18 cellular contexts compared by ENCODE assay signal in the genomic region with DNA sequence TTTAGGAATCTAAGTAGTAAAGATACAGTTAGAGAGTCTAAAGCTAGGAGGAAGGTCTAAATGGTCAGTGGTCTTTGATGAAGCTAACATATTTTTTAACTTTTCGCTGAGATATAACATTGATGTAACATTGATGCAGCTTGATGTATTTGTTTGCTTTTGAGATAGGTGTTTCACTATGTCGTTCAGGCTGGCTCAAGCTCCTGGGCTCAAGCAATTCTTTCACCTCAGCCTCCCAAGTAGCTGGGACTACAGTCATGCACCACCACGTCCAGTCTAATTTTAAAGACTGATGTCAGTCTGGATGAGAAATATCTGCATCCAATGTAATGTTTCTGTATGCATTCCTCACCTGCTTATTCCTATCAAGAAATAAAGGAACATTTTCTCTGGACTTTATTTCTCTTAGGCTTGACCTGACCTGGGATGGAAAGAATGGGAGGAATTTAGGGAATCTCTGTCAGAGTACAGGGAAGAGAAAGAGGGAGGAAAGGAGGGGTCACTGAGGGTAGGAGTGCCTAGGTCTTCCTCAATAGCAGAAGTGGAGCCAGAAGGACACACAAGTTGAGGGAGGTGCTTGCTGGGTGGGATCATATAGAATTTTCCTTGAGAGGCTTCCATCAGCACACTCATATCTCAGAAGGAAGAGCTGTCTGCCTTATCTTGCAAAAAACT.
DNase-seq lines count a peak whose midpoint lies in the region; ATAC-seq and TF ChIP-seq lines count a peak whose summit lies in the region.
"Had no signal": no experiment of that assay in that cellular context is flagged by ENCODE, and none has a peak within 500 bp of the region (broad histone marks: within the 10 kb centered on the region; RNA-seq: fewer than 3 reads in every experiment).

No MANE protein-coding gene starts in this region.

- H3K79me1 ChIP-seq in trophoblast cell (ENCODE audit: low read length) = peaks cover 6% of the 10 kb centered on the region

- DNase-seq in ELF-1 (ENCODE audit: low read depth, low spot score) = peak; percentile 33
- DNase-seq in NT2/D1 (ENCODE audit: low read depth, low spot score) = peak; percentile 33
- peak; percentile 50 for DNase-seq in iPS-NIHi11 (ENCODE audit: low spot score)
- DNase-seq in trophoblast cell = peak in 1 of 2 donors; percentile 13
- no peak for DNase-seq in NCI-H774 (lab: John Stamatoyannopoulos, UW)
- DNase-seq in left ventricle myocardium inferior = no peak
- no peak for DNase-seq in NCI-H1417 treated with DMSO at 0.1 percent for 48 hours (lab: John Stamatoyannopoulos, UW)
- DNase-seq: CD4-positive, alpha-beta memory T cell; DMS79 treated with DMSO at 0.1 percent for 48 hours; GOT3; NCI-H1930; NCI-H446; NCI-H69; NK-92 treated with Interleukin-12 subunit alpha and Interleukin-12 subunit beta, amount 100 ng/mL, for 24 hours; OCI-M1; RPMI8226 had no signal

- H3K27me3 ChIP-seq in NT2/D1 (ENCODE audit: insufficient read depth, insufficient read length) (no peaks in the 10 kb centered on the region), trophoblast cell (ENCODE audit: insufficient read depth, low read length) (no peaks in the 10 kb centered on the region), left ventricle myocardium inferior (ENCODE audit: low read depth) (peaks cover 24% of the 10 kb centered on the region)

- H2BK120ac ChIP-seq in trophoblast cell (ENCODE audit: insufficient read depth, low read length, poor library complexity) = no peak overlapping the region

- H3K27ac ChIP-seq in trophoblast cell (ENCODE audit: low read depth, low read length) (peak overlapping the region; percentile 32), left ventricle myocardium inferior (replicated peaks) (no peak overlapping the region)

- peaks cover 17% of the 10 kb centered on the region for H3K9me3 ChIP-seq in NT2/D1 (ENCODE audit: insufficient read depth, low read length)
- peaks cover 3% of the 10 kb centered on the region for H3K9me3 ChIP-seq in trophoblast cell (ENCODE audit: insufficient read depth, low read depth, low read length)
- H3K9me3 ChIP-seq in left ventricle myocardium inferior (replicated peaks) = peaks cover 14% of the 10 kb centered on the region

- intact Hi-C loops in left ventricle myocardium inferior (cut with micrococcal nuclease) = no loop called here

- no peak overlapping the region for H2AFZ ChIP-seq in trophoblast cell (ENCODE audit: insufficient read depth, low read length, poor library complexity)

- H2AK5ac ChIP-seq in trophoblast cell (ENCODE audit: low read length) = no peak overlapping the region

- H3K4me3 ChIP-seq in NT2/D1 (ENCODE audit: insufficient read length, low read depth) = no peak overlapping the region
- no peak overlapping the region for H3K4me3 ChIP-seq in trophoblast cell (ENCODE audit: low read depth, low read length)
- no peak overlapping the region for H3K4me3 ChIP-seq in left ventricle myocardium inferior
- H3K4me3 ChIP-seq: K562 had no signal

- no peak for TF ChIP-seq CTCF in left ventricle myocardium inferior (IDR thresholded peaks at IDR 0.05; ENCODE audit: borderline replicate concordance)

- H3K36me3 ChIP-seq in NT2/D1 (ENCODE audit: insufficient read depth, insufficient read length, low read length) (no peaks in the 10 kb centered on the region), trophoblast cell (ENCODE audit: control insufficient read depth in 1 of 2, insufficient read depth in 2 of 2, low read length in 2 of 2) (no peaks in the 10 kb centered on the region), left ventricle myocardium inferior (no peaks in the 10 kb centered on the region)

- no peak overlapping the region for H2BK5ac ChIP-seq in trophoblast cell (ENCODE audit: low read depth, low read length, poor library complexity)

- H4K91ac ChIP-seq in trophoblast cell (ENCODE audit: low read depth, low read length) = no peak overlapping the region

- H4K8ac ChIP-seq in trophoblast cell (ENCODE audit: low read depth, low read length) = no peak overlapping the region

- no peaks in the 10 kb centered on the region for H3K4me1 ChIP-seq in NT2/D1 (ENCODE audit: insufficient read depth, insufficient read length)
- peaks cover 3 to 4% of the 10 kb centered on the region in 2 experiments for H3K4me1 ChIP-seq in trophoblast cell (ENCODE audit: control insufficient read depth in 1 of 2, insufficient read depth in 2 of 2, low read length in 2 of 2)
- no peaks in the 10 kb centered on the region for H3K4me1 ChIP-seq in left ventricle myocardium inferior

- no peaks in the 10 kb centered on the region for H3K79me2 ChIP-seq in trophoblast cell (ENCODE audit: control insufficient read depth, insufficient read depth, low read length, poor library complexity)

- WGBS in trophoblast cell (ENCODE audit: extremely low coverage, insufficient coverage, insufficient read length) = no CpG with 5 or more reads among the region's 3 CpGs

- no peak for ATAC-seq in HG02852 (IDR thresholded peaks at IDR 0.05; ENCODE audit: unreplicated experiment)
- ATAC-seq: K562 had no signal

- H3K23ac ChIP-seq in trophoblast cell (ENCODE audit: low read length) = no peak overlapping the region

- no peak overlapping the region for H2BK12ac ChIP-seq in trophoblast cell (ENCODE audit: low read length)

- H3K4ac ChIP-seq in trophoblast cell (ENCODE audit: low read depth, low read length) = no peak overlapping the region

- H3K4me2 ChIP-seq in trophoblast cell (ENCODE audit: low read length) = no peak overlapping the region

- H3K9ac ChIP-seq in NT2/D1 (ENCODE audit: insufficient read length, low read depth) (no peak overlapping the region), trophoblast cell (ENCODE audit: low read length) (no peak overlapping the region)

- no peak overlapping the region for H4K12ac ChIP-seq in trophoblast cell (ENCODE audit: low read depth, low read length)

- no peak overlapping the region for H3K18ac ChIP-seq in trophoblast cell (ENCODE audit: low read length)

- no peak overlapping the region for H3K14ac ChIP-seq in trophoblast cell (ENCODE audit: low read length)

Comparison
In these comparisons a context has a peak if more than half of its experiments do, and no peak if none do; other contexts are left out.
1. DNase-seq: peak in ELF-1 (single experiment), NT2/D1 (single experiment) and iPS-NIHi11 (single experiment); none in NCI-H774 (single experiment), left ventricle myocardium inferior (single experiment) and NCI-H1417 treated with DMSO at 0.1 percent for 48 hours (single experiment).